Comparison of ENCODE assay signal across 1 cellular context in genomic region chr12:132084681-132085635, GRCh38.
TF ChIP-seq lines count a peak whose summit lies in the region.

No MANE protein-coding gene starts in this region.

TF ChIP-seq in HEK293, 187 proteins besides CTCF, POLR2A, EP300 and RAD21 (continued from another document and continues in another):
- TF ChIP-seq ZNF362 (tag by site-specific recombination; IDR thresholded peaks at IDR 0.05) (no peak), ZSCAN18 (tag by site-specific recombination; IDR thresholded peaks at IDR 0.05) (no peak), ZNF664 (tag by site-specific recombination; IDR thresholded peaks at IDR 0.05) (no peak), ZNF514 (tag by site-specific recombination; IDR thresholded peaks at IDR 0.05) (no peak), KLF7 (tag by site-specific recombination; IDR thresholded peaks at IDR 0.05; ENCODE audit: borderline replicate concordance) (no peak), ZNF416 (tag by site-specific recombination; IDR thresholded peaks at IDR 0.05) (no peak), ZXDB (tag by site-specific recombination; IDR thresholded peaks at IDR 0.05) (peak; percentile 67), PBX3 (CRISPR knock-in tag; IDR thresholded peaks at IDR 0.05) (no peak), ZBTB48 (tag by site-specific recombination; IDR thresholded peaks at IDR 0.05) (peak; percentile 93), ZBTB20 (tag by site-specific recombination; IDR thresholded peaks at IDR 0.05) (no peak), AEBP2 (tag by site-specific recombination; IDR thresholded peaks at IDR 0.05; ENCODE audit: borderline replicate concordance) (no peak), ZNF530 (tag by site-specific recombination; IDR thresholded peaks at IDR 0.05; ENCODE audit: low read depth) (no peak), ZBTB1 (tag by site-specific recombination; IDR thresholded peaks at IDR 0.05) (no peak), ZNF560 (tag by site-specific recombination; IDR thresholded peaks at IDR 0.05; ENCODE audit: borderline replicate concordance) (no peak), KLF9 (tag by site-specific recombination; IDR thresholded peaks at IDR 0.05; ENCODE audit: low read depth) (peak; percentile 66), ZNF404 (tag by site-specific recombination; IDR thresholded peaks at IDR 0.05) (no peak), KLF17 (tag by site-specific recombination; IDR thresholded peaks at IDR 0.05) (no peak), ZNF704 (tag by site-specific recombination; IDR thresholded peaks at IDR 0.05) (no peak), TRIM28 (IDR thresholded peaks at IDR 0.05; ENCODE audit: borderline replicate concordance, low read length) (no peak), ZBTB26 (tag by site-specific recombination; optimal IDR thresholded peaks at IDR 0.05) (peak; percentile 45), PATZ1 (tag by site-specific recombination; IDR thresholded peaks at IDR 0.05) (peak; percentile 75), ZNF660 (tag by site-specific recombination; IDR thresholded peaks at IDR 0.05) (no peak), ZNF266 (tag by site-specific recombination; IDR thresholded peaks at IDR 0.05; ENCODE audit: low read depth) (no peak), ZNF610 (tag by site-specific recombination; IDR thresholded peaks at IDR 0.05; ENCODE audit: borderline replicate concordance) (0 out of 2 replicates have a peak, but pooled peaks have one; percentile 13), YY1 (tag by site-specific recombination; IDR thresholded peaks at IDR 0.05) (no peak), ZNF138 (tag by site-specific recombination; IDR thresholded peaks at IDR 0.05; ENCODE audit: borderline replicate concordance) (no peak), ZNF10 (tag by site-specific recombination; IDR thresholded peaks at IDR 0.05) (no peak), ZNF239 (tag by site-specific recombination; IDR thresholded peaks at IDR 0.05) (no peak), ZNF221 (tag by site-specific recombination; IDR thresholded peaks at IDR 0.05; ENCODE audit: borderline replicate concordance) (no peak), SP2 (tag by site-specific recombination; IDR thresholded peaks at IDR 0.05) (peak; percentile 73), ZNF16 (tag by site-specific recombination; IDR thresholded peaks at IDR 0.05; ENCODE audit: low read depth) (no peak), INSM2 (tag by site-specific recombination; IDR thresholded peaks at IDR 0.05) (no peak), ZNF692 (tag by site-specific recombination; IDR thresholded peaks at IDR 0.05) (no peak), ZNF600 (tag by site-specific recombination; IDR thresholded peaks at IDR 0.05) (peak; percentile 86), ZNF302 (tag by site-specific recombination; IDR thresholded peaks at IDR 0.05; ENCODE audit: low read depth) (no peak), ZNF280C (tag by site-specific recombination; IDR thresholded peaks at IDR 0.05) (no peak), ZNF558 (tag by site-specific recombination; IDR thresholded peaks at IDR 0.05) (no peak), ZNF274 (IDR thresholded peaks at IDR 0.05; ENCODE audit: low read length) (no peak), ZNF274 (tag by site-specific recombination; IDR thresholded peaks at IDR 0.05; ENCODE audit: borderline replicate concordance) (no peak), ZNF473 (tag by site-specific recombination; IDR thresholded peaks at IDR 0.05) (no peak), ZNF223 (tag by site-specific recombination; IDR thresholded peaks at IDR 0.05) (no peak), ZNF513 (tag by site-specific recombination; IDR thresholded peaks at IDR 0.05) (no peak), ZNF843 (tag by site-specific recombination; IDR thresholded peaks at IDR 0.05) (no peak)
